8 cellular contexts compared by ENCODE assay signal in the genomic region with DNA sequence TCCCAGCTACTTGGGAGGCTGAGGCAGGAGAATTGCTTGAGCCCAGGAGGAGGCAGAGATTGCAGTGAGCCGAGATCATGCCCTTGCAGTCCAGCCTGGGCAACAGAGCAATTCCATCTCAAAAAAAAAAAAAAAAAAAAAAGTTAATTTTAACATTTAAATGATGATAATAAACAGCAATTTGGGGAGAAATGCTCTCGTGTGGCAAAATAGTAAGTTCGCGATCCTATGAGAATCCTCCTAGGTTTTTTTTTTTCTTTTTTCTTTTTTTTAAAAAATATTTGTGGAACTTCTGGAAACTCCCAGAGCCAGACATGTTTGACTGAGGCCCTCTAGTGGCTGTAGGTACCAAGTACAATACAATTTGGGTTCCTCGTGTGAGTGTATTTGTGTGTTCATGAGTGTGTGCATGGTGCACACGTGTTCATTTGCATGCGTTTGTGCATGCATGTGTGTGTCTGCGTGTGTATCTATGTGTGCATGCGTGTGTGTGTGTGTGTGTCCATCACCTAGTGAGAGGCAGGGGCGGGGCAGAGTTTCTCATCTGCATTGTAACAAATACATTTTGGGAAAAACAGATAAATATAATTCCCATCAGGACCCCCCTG. TPM values are rescaled to one million over a fixed set of nuclear protein-coding genes. Genes with fewer than 3 reads are reported as not detected.
DNase-seq lines count a peak whose midpoint lies in the region; ATAC-seq and TF ChIP-seq lines count a peak whose summit lies in the region.

No MANE protein-coding gene starts in this region.

- no peak for TF ChIP-seq POLR2A in GM18505 (IDR thresholded peaks at IDR 0.05; ENCODE audit: borderline replicate concordance, extremely low read depth, insufficient read depth, insufficient read length)

- H3K4me1 ChIP-seq in osteoblast (ENCODE audit: insufficient read depth, low read length) = peaks cover 6% of the 10 kb centered on the region

- ATAC-seq in GM18505 (IDR thresholded peaks at IDR 0.05; ENCODE audit: unreplicated experiment) (no peak), HG02981 (IDR thresholded peaks at IDR 0.05; ENCODE audit: unreplicated experiment) (no peak)

- no peaks in the 10 kb centered on the region for H4K20me1 ChIP-seq in osteoblast (ENCODE audit: insufficient read depth, low read length)

- no peak overlapping the region for H3K4me2 ChIP-seq in osteoblast (ENCODE audit: insufficient read depth, low read length)

- peaks cover 6% of the 10 kb centered on the region for H3K27me3 ChIP-seq in osteoblast (ENCODE audit: insufficient read depth, low read length)

- no peaks in the 10 kb centered on the region for H3K36me3 ChIP-seq in osteoblast (ENCODE audit: insufficient read depth, low read length)

- H3K79me2 ChIP-seq in osteoblast (ENCODE audit: insufficient read depth, low read length) = no peaks in the 10 kb centered on the region

- H2AFZ ChIP-seq in osteoblast (ENCODE audit: low read length) = no peak overlapping the region

- DNase-seq in CMK (ENCODE audit: low read depth) (peak; percentile 36), H4 (ENCODE audit: low spot score) (peak; percentile 65), NCI-H446 treated with DMSO at 0.1 percent for 48 hours (lab: John Stamatoyannopoulos, UW) (peak; percentile 56), fibroblast of the conjunctiva (ENCODE audit: low read depth) (peak; percentile 53), osteoblast (ENCODE audit: insufficient read length, low spot score, missing footprints) (peak; percentile 84)
- peak; percentile 32 for DNase-seq in activated T-cell treated with anti-CD3 and anti-CD28 coated beads, Interleukin-2, amount 50 U/mL, for 1 hour

- H3K9me3 ChIP-seq in osteoblast (ENCODE audit: low read depth, low read length) = no peaks in the 10 kb centered on the region

- no peak overlapping the region for H3K4me3 ChIP-seq in osteoblast (ENCODE audit: insufficient read depth, low read length)

- TF ChIP-seq CTCF in osteoblast (IDR thresholded peaks at IDR 0.05; ENCODE audit: extremely low read depth, low read depth, low read length) = peak; percentile 88

- H3K27ac ChIP-seq in osteoblast (ENCODE audit: low read depth, low read length) = no peak overlapping the region

RNA-seq across cellular contexts. Expression of a gene that starts 31.2 kb away (rescaled TPM):
- total RNA-seq in H4 (2014; rRNA removed; shearing (Covaris generic)) = 0.45 TPM in 1 of 2 replicates, not detected in the other
- total RNA-seq in osteoblast = 0.29 and 1.1 TPM in 2 replicates

RNA-seq across cellular contexts. Expression of a gene that starts 36.2 kb away (rescaled TPM):
- 39.9 and 40.8 TPM in 2 replicates for total RNA-seq in H4 (2014; rRNA removed; shearing (Covaris generic))
- total RNA-seq in osteoblast = 27.7 and 27.9 TPM in 2 replicates

Comparison
In these comparisons a context has a peak if more than half of its experiments do, and no peak if none do; other contexts are left out.
1. DNase-seq: peak in every context shown above with its lines; median percentile 84 in osteoblast; 65 in H4; 56 in NCI-H446 treated with DMSO at 0.1 percent for 48 hours; 53 in fibroblast of the conjunctiva; 36 in CMK; 32 in activated T-cell treated with anti-CD3 and anti-CD28 coated beads, Interleukin-2, amount 50 U/mL, for 1 hour.